In the genomic region with DNA sequence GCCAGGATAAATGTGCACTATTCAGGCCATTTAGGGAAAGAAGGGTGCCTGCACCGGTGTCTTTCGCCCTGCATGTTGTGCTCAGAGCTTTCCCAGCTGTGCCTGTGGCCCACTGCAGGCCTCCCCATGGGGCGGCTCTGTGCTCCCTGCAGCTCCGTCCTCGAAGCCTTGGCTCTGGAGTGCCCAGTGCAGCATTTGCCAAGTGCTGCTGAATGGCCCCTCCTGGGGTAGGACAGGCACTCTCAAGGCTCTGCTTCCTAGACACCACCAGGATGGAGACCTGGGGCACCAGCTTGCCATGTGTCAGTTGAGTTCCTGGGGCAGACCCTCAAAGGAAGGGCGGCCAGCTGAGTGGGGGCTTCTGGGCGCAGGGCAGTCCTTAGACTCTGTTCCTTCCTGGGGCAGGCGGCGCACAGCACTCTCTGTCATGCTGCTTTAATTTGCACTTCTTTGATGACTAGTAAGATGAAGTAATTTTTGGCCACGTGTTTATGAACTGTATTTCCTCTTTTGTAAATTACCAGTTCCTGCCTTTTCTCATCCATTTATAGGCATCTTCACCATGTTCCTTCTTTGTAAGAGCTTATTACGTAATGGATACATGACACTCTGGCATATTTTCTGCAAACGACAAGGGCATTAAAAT, we compare ENCODE assay signal across 9 cellular contexts. TPM values are rescaled to one million over a fixed set of nuclear protein-coding genes. Genes with fewer than 3 reads are reported as not detected.
A peak's percentile ranks its signal among the peaks of the same experiment; 100 is the strongest.
DNase-seq lines count a peak whose midpoint lies in the region; ATAC-seq, FAIRE-seq and TF ChIP-seq lines count a peak whose summit lies in the region.
"Had no signal": no experiment of that assay in that cellular context is flagged by ENCODE, and none has a peak within 500 bp of the region (broad histone marks: within the 10 kb centered on the region; RNA-seq: fewer than 3 reads in every experiment).

No MANE protein-coding gene starts in this region.

- peak overlapping the region; percentile 91 for H3K27ac Mint-ChIP-seq in activated naive CD4-positive, alpha-beta T cell treated with anti-CD3 and anti-CD28 coated beads, Interleukin-2, amount 10 ng/mL, durations not matched to agents 7 days and 5 days

- CTCF ChIA-PET in BJ (lab: Yijun Ruan, JAX) = interaction anchor here (3.4 kb wide), 1 partner anchor 156 kb away, joined by 14 read pairs; no protein-coding TSS in a partner anchor
- CTCF ChIA-PET in activated naive CD4-positive, alpha-beta T cell treated with anti-CD3 and anti-CD28 coated beads, Interleukin-2, amount 10 ng/mL, durations not matched to agents 7 days and 5 days (lab: Charles Lee) = interaction anchor here (1.1 to 2.2 kb wide), 3 partner anchors 9 to 156 kb away, joined by 3 to 11 read pairs (median 6); no protein-coding TSS in a partner anchor

- H3K36me3 Mint-ChIP-seq in activated naive CD4-positive, alpha-beta T cell treated with anti-CD3 and anti-CD28 coated beads, Interleukin-2, amount 10 ng/mL, durations not matched to agents 7 days and 5 days = peaks cover 1% of the 10 kb centered on the region

- POLR2A ChIA-PET in BJ (lab: Charles Lee) = interaction anchor here (0.6 kb wide), 1 partner anchor 38 kb away, joined by 4 read pairs; no protein-coding TSS in a partner anchor

- ATAC-seq in HG03460 (IDR thresholded peaks at IDR 0.05; ENCODE audit: unreplicated experiment) = no peak

- peaks cover 1% of the 10 kb centered on the region; the same call in 1 of the 2 replicates for H3K36me3 ChIP-seq in BJ (ENCODE audit: control insufficient read depth, insufficient read depth, low read length)

- FAIRE-seq in frontal cortex (lab: Jason Lieb, UNC) = no peak
- FAIRE-seq: TTC549 had no signal

- no peaks in the 10 kb centered on the region for H3K27me3 Mint-ChIP-seq in activated naive CD4-positive, alpha-beta T cell treated with anti-CD3 and anti-CD28 coated beads, Interleukin-2, amount 10 ng/mL, durations not matched to agents 7 days and 5 days

- H3K27me3 ChIP-seq in BJ (ENCODE audit: control insufficient read depth, insufficient read depth, low read length) = no peaks in the 10 kb centered on the region

- peaks cover 47% of the 10 kb centered on the region for H3K4me1 Mint-ChIP-seq in activated naive CD4-positive, alpha-beta T cell treated with anti-CD3 and anti-CD28 coated beads, Interleukin-2, amount 10 ng/mL, durations not matched to agents 7 days and 5 days

- DNase-seq in BJ (ENCODE audit: low read depth) = peak; percentile 81
- DNase-seq in NCI-H2029 (lab: John Stamatoyannopoulos, UW) = peak; percentile 90
- DNase-seq in activated naive CD4-positive, alpha-beta T cell treated with anti-CD3 and anti-CD28 coated beads, Interleukin-2, amount 10 ng/mL, durations not matched to agents 7 days and 5 days = peak; percentile 62
- DNase-seq in kidney tubule cell (ENCODE audit: low spot score) = peak; percentile 17
- no peak for DNase-seq in frontal cortex (ENCODE audit: low spot score in 2 of 2)
- DNase-seq in NCI-H1092 (lab: John Stamatoyannopoulos, UW) = no peak
- DNase-seq in COR-L47 (lab: John Stamatoyannopoulos, UW) = no peak

- no peak overlapping the region for H3K4me3 Mint-ChIP-seq in activated naive CD4-positive, alpha-beta T cell treated with anti-CD3 and anti-CD28 coated beads, Interleukin-2, amount 10 ng/mL, durations not matched to agents 7 days and 5 days

- no peaks in the 10 kb centered on the region for H3K9me3 Mint-ChIP-seq in activated naive CD4-positive, alpha-beta T cell treated with anti-CD3 and anti-CD28 coated beads, Interleukin-2, amount 10 ng/mL, durations not matched to agents 7 days and 5 days

- no peak overlapping the region for H3K4me3 ChIP-seq in BJ (ENCODE audit: low read depth, low read length)

- no peak for TF ChIP-seq CTCF in BJ (IDR thresholded peaks at IDR 0.05; ENCODE audit: insufficient read depth, low read depth, low read length)

RNA-seq across cellular contexts. Expression of a gene that starts 32.1 kb away (rescaled TPM):
- 1.3 and 3.6 TPM in 2 replicates for polyA plus RNA-seq in BJ (2011; rRNA removed)
- 0.24 and 1.0 TPM in 2 replicates for polyA minus RNA-seq in BJ (2011; rRNA and poly(A)+ RNA removed)
- 2.9 TPM for total RNA-seq in frontal cortex

RNA-seq across cellular contexts. Expression of a gene that starts 32.1 kb away (rescaled TPM):
- polyA plus RNA-seq in BJ (2011; rRNA removed) = 11.7 and 18.9 TPM in 2 replicates
- 22.2 and 29.5 TPM in 2 replicates for polyA minus RNA-seq in BJ (2011; rRNA and poly(A)+ RNA removed)
- 13.0 TPM for total RNA-seq in frontal cortex

RNA-seq across cellular contexts. Expression of a gene that starts 54.8 kb away (rescaled TPM):
- polyA plus RNA-seq in BJ (2011; rRNA removed) = 146 and 332 TPM in 2 replicates
- polyA minus RNA-seq in BJ (2011; rRNA and poly(A)+ RNA removed) = 58.9 and 97.0 TPM in 2 replicates
- 26.5 TPM for total RNA-seq in frontal cortex

RNA-seq across cellular contexts. Expression of a gene that starts 54.9 kb away (rescaled TPM):
- polyA plus RNA-seq in BJ (2011; rRNA removed) = 16.0 and 28.5 TPM in 2 replicates
- polyA minus RNA-seq in BJ (2011; rRNA and poly(A)+ RNA removed) = 16.2 and 16.5 TPM in 2 replicates
- 15.5 TPM for total RNA-seq in frontal cortex

Comparison
In these comparisons a context has a peak if more than half of its experiments do, and no peak if none do; other contexts are left out.
1. DNase-seq: peak in BJ (single experiment), NCI-H2029 (single experiment), activated naive CD4-positive, alpha-beta T cell treated with anti-CD3 and anti-CD28 coated beads, Interleukin-2, amount 10 ng/mL, durations not matched to agents 7 days and 5 days (single experiment) and kidney tubule cell (single experiment); none in frontal cortex (0 of 2), NCI-H1092 (single experiment) and COR-L47 (single experiment).